15 cellular contexts compared by ENCODE assay signal in the genomic region with DNA sequence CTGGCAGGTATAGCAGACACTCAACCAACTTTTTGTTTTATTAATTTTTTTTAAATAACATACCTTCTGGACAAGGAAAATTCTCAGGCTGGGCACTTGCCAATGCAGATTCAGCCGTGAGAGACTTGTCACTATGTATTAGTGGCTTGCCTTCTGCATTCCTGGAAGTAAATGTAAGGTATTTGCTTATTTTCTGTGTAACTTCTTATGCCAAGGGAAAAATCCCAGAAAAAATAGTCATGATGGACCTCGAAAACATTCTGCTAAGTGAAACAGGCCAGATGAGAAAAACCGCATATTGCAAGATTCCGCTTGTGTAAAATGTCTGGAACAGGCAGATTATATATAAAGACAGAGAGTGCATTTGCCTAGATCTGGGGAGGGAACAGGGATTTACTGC.
DNase-seq lines count a peak whose midpoint lies in the region; ATAC-seq and TF ChIP-seq lines count a peak whose summit lies in the region.
"Had no signal": no experiment of that assay in that cellular context is flagged by ENCODE, and none has a peak within 500 bp of the region (broad histone marks: within the 10 kb centered on the region; RNA-seq: fewer than 3 reads in every experiment).

No MANE protein-coding gene starts in this region.

- no peaks in the 10 kb centered on the region for H3K79me2 ChIP-seq in osteoblast (ENCODE audit: insufficient read depth, low read length)

- H3K27me3 ChIP-seq in osteoblast (ENCODE audit: insufficient read depth, low read length) (no peaks in the 10 kb centered on the region), gastrocnemius medialis (no peaks in the 10 kb centered on the region)
- H3K27me3 ChIP-seq: BLaER1 treated with 17β-estradiol and CSF1 and Interleukin-3, amounts not matched to agents 10 nM and 100 nM had no signal

- DNase-seq in EH (ENCODE audit: low read depth) (peak; percentile 38), amniotic epithelial cell (ENCODE audit: low read depth) (peak; percentile 82), fibroblast of mammary gland (ENCODE audit: low read depth) (peak; percentile 15), osteoblast (ENCODE audit: insufficient read length, low spot score, missing footprints) (no peak), HUDEP-2 (lab: John Stamatoyannopoulos, UW; ENCODE audit: unreplicated experiment in 76 of 76) (no peak), gastrocnemius medialis (no peak)
- DNase-seq in stimulated activated naive B cell treated with anti-CD40 and anti-IgM and Interleukin-4, amounts not matched to agents 10 μg/mL and 1 μg/mL and 100 μg/mL, for 72 hours: no peak
- DNase-seq in activated T-cell treated with anti-CD3 and anti-CD28 coated beads, Interleukin-2, amount 50 U/mL, for 72 hours: no peak
- DNase-seq: 8988T; CD4-positive, CD25-positive, alpha-beta regulatory T cell; DMS53; GOT3; HCEC 1CT; HFFc6 had no signal

- H2AFZ ChIP-seq in osteoblast (ENCODE audit: low read length): no peak overlapping the region

- intact Hi-C loops in gastrocnemius medialis (cut with DNase I; ENCODE audit: low total_unique reads): no loop called here

- H3K4me1 ChIP-seq in osteoblast (ENCODE audit: insufficient read depth, low read length) (peaks cover 17% of the 10 kb centered on the region), gastrocnemius medialis (peaks cover 0 to 11% of the 10 kb centered on the region in 2 donors)
- H3K4me1 ChIP-seq: BLaER1 treated with 17β-estradiol and CSF1 and Interleukin-3, amounts not matched to agents 10 nM and 100 nM had no signal

- H3K27ac Mint-ChIP-seq in stimulated activated naive B cell treated with anti-CD40 and anti-IgM and Interleukin-4, amounts not matched to agents 10 μg/mL and 1 μg/mL and 100 μg/mL, for 72 hours: no peak overlapping the region
- H3K27ac Mint-ChIP-seq in activated T-cell treated with anti-CD3 and anti-CD28 coated beads, Interleukin-2, amount 50 U/mL, for 72 hours: no peak overlapping the region
- H3K27ac Mint-ChIP-seq: CD4-positive, CD25-positive, alpha-beta regulatory T cell; HFFc6 had no signal

- TF ChIP-seq CTCF in fibroblast of mammary gland (conservative IDR thresholded peaks at IDR 0.05; ENCODE audit: control insufficient read depth, insufficient read depth, low read depth, low read length): no peak
- no peak for TF ChIP-seq CTCF in osteoblast (IDR thresholded peaks at IDR 0.05; ENCODE audit: extremely low read depth, low read depth, low read length)
- TF ChIP-seq CTCF in gastrocnemius medialis (IDR thresholded peaks at IDR 0.05 in 4 of 5, conservative IDR thresholded peaks at IDR 0.05 in 1 of 5): no peak

- H3K4me3 Mint-ChIP-seq in stimulated activated naive B cell treated with anti-CD40 and anti-IgM and Interleukin-4, amounts not matched to agents 10 μg/mL and 1 μg/mL and 100 μg/mL, for 72 hours: no peak overlapping the region
- H3K4me3 Mint-ChIP-seq in activated T-cell treated with anti-CD3 and anti-CD28 coated beads, Interleukin-2, amount 50 U/mL, for 72 hours: no peak overlapping the region
- H3K4me3 Mint-ChIP-seq: CD4-positive, CD25-positive, alpha-beta regulatory T cell; HFFc6 had no signal

- H3K4me1 Mint-ChIP-seq in stimulated activated naive B cell treated with anti-CD40 and anti-IgM and Interleukin-4, amounts not matched to agents 10 μg/mL and 1 μg/mL and 100 μg/mL, for 72 hours: no peaks in the 10 kb centered on the region
- no peaks in the 10 kb centered on the region for H3K4me1 Mint-ChIP-seq in activated T-cell treated with anti-CD3 and anti-CD28 coated beads, Interleukin-2, amount 50 U/mL, for 72 hours (ENCODE audit: low read depth)
- H3K4me1 Mint-ChIP-seq: CD4-positive, CD25-positive, alpha-beta regulatory T cell had no signal

- in situ Hi-C loops in gastrocnemius medialis (cut with MboI; ENCODE audit: low sequenced_read_pairs in 4 of 4): no loop called here

- no peaks in the 10 kb centered on the region for H3K27me3 Mint-ChIP-seq in stimulated activated naive B cell treated with anti-CD40 and anti-IgM and Interleukin-4, amounts not matched to agents 10 μg/mL and 1 μg/mL and 100 μg/mL, for 72 hours
- peaks cover 27% of the 10 kb centered on the region for H3K27me3 Mint-ChIP-seq in activated T-cell treated with anti-CD3 and anti-CD28 coated beads, Interleukin-2, amount 50 U/mL, for 72 hours (ENCODE audit: low read depth)
- H3K27me3 Mint-ChIP-seq: CD4-positive, CD25-positive, alpha-beta regulatory T cell had no signal

- TF ChIP-seq POLR2A in gastrocnemius medialis (IDR thresholded peaks at IDR 0.05): no peak

- H3K9me3 Mint-ChIP-seq in stimulated activated naive B cell treated with anti-CD40 and anti-IgM and Interleukin-4, amounts not matched to agents 10 μg/mL and 1 μg/mL and 100 μg/mL, for 72 hours: peaks cover 1 to 8% of the 10 kb centered on the region in 2 donors
- H3K9me3 Mint-ChIP-seq in activated T-cell treated with anti-CD3 and anti-CD28 coated beads, Interleukin-2, amount 50 U/mL, for 72 hours: no peaks in the 10 kb centered on the region
- H3K9me3 Mint-ChIP-seq: HFFc6 had no signal

- no peaks in the 10 kb centered on the region for H3K36me3 ChIP-seq in osteoblast (ENCODE audit: insufficient read depth, low read length)
- no peaks in the 10 kb centered on the region for H3K36me3 ChIP-seq in gastrocnemius medialis
- H3K36me3 ChIP-seq: BLaER1 treated with 17β-estradiol and CSF1 and Interleukin-3, amounts not matched to agents 10 nM and 100 nM had no signal

- H3K9me3 ChIP-seq in osteoblast (ENCODE audit: low read depth, low read length) (no peaks in the 10 kb centered on the region), gastrocnemius medialis (no peaks in the 10 kb centered on the region)
- H3K9me3 ChIP-seq: BLaER1 treated with 17β-estradiol and CSF1 and Interleukin-3, amounts not matched to agents 10 nM and 100 nM had no signal

- H3K36me3 Mint-ChIP-seq in stimulated activated naive B cell treated with anti-CD40 and anti-IgM and Interleukin-4, amounts not matched to agents 10 μg/mL and 1 μg/mL and 100 μg/mL, for 72 hours: no peaks in the 10 kb centered on the region
- no peaks in the 10 kb centered on the region for H3K36me3 Mint-ChIP-seq in activated T-cell treated with anti-CD3 and anti-CD28 coated beads, Interleukin-2, amount 50 U/mL, for 72 hours (ENCODE audit: insufficient read depth in 2 of 2)
- H3K36me3 Mint-ChIP-seq: CD4-positive, CD25-positive, alpha-beta regulatory T cell had no signal

- peak overlapping the region; percentile 11 for H3K27ac ChIP-seq in osteoblast (ENCODE audit: low read depth, low read length)
- no peak overlapping the region for H3K27ac ChIP-seq in gastrocnemius medialis
- H3K27ac ChIP-seq: BLaER1 treated with 17β-estradiol and CSF1 and Interleukin-3, amounts not matched to agents 10 nM and 100 nM had no signal

- peak overlapping the region; percentile 15 for H3K4me2 ChIP-seq in osteoblast (ENCODE audit: insufficient read depth, low read length)
- H3K4me2 ChIP-seq: BLaER1 treated with 17β-estradiol and CSF1 and Interleukin-3, amounts not matched to agents 10 nM and 100 nM had no signal

- H4K20me1 ChIP-seq in osteoblast (ENCODE audit: insufficient read depth, low read length): no peaks in the 10 kb centered on the region
- H4K20me1 ChIP-seq: BLaER1 treated with 17β-estradiol and CSF1 and Interleukin-3, amounts not matched to agents 10 nM and 100 nM had no signal

- ATAC-seq in gastrocnemius medialis: no peak
- ATAC-seq in stimulated activated naive B cell treated with anti-CD40 and anti-IgM and Interleukin-4, amounts not matched to agents 10 μg/mL and 1 μg/mL and 100 μg/mL, for 72 hours (replicated peaks): no peak
- no peak for ATAC-seq in activated T-cell treated with anti-CD3 and anti-CD28 coated beads, Interleukin-2, amount 50 U/mL, for 72 hours (replicated peaks in 1 of 2)

- H3K4me3 ChIP-seq in fibroblast of mammary gland (ENCODE audit: control insufficient read depth, low read depth, low read length): no peak overlapping the region
- H3K4me3 ChIP-seq in osteoblast (ENCODE audit: insufficient read depth, low read length): no peak overlapping the region
- no peak overlapping the region for H3K4me3 ChIP-seq in gastrocnemius medialis
- H3K4me3 ChIP-seq: BLaER1 treated with 17β-estradiol and CSF1 and Interleukin-3, amounts not matched to agents 10 nM and 100 nM had no signal

Comparison
In these comparisons a context has a peak if more than half of its experiments do, and no peak if none do; other contexts are left out.
1. DNase-seq: peak in EH (single experiment), amniotic epithelial cell (single experiment) and fibroblast of mammary gland (single experiment); none in osteoblast (single experiment), HUDEP-2 (0 of 76), gastrocnemius medialis (0 of 2), stimulated activated naive B cell treated with anti-CD40 and anti-IgM and Interleukin-4, amounts not matched to agents 10 μg/mL and 1 μg/mL and 100 μg/mL, for 72 hours (single experiment) and activated T-cell treated with anti-CD3 and anti-CD28 coated beads, Interleukin-2, amount 50 U/mL, for 72 hours (0 of 2).